In the genomic region with DNA sequence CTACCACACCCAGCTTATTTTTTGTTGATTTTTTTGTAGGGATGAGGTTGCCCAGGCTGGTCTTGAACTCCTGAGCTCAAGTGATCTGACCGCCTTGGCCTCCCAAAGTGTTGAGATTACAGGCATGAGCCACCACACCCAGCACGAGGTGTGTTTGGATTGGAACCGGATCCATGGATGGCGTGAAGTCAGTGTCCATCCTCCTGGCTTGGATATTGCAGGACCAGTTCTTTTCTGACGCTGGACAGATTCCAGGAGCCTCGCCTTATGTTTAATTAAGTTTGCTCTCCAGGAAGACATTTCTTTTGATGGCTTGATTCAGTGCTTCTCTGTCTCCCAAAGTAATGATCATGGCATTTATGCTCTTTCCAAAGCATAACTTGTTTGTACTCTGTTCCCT, we compare ENCODE assay signal across 14 cellular contexts. TPM values are rescaled to one million over a fixed set of nuclear protein-coding genes. Genes with fewer than 3 reads are reported as not detected.
DNase-seq lines count a peak whose midpoint lies in the region; ATAC-seq and TF ChIP-seq lines count a peak whose summit lies in the region.
"Had no signal": no experiment of that assay in that cellular context is flagged by ENCODE, and none has a peak within 500 bp of the region (broad histone marks: within the 10 kb centered on the region; RNA-seq: fewer than 3 reads in every experiment).

No MANE protein-coding gene starts in this region.

- TF ChIP-seq CTCF in PC-3 (conservative IDR thresholded peaks at IDR 0.05; ENCODE audit: low read depth, low read length), result no peak
- no peak for TF ChIP-seq CTCF in mucosa of descending colon (IDR thresholded peaks at IDR 0.05)

- H3K27me3 ChIP-seq in BLaER1 (no peaks in the 10 kb centered on the region), PC-3 (ENCODE audit: low read length) (no peaks in the 10 kb centered on the region)
- no peaks in the 10 kb centered on the region for H3K27me3 ChIP-seq in BLaER1 treated with 17β-estradiol and CSF1 and Interleukin-3, amounts not matched to agents 10 nM and 100 nM

- POLR2A ChIA-PET in PC-3 (lab: Charles Lee; ENCODE audit: unreplicated experiment), result no interaction called here

- no peaks in the 10 kb centered on the region for H3K9me3 Mint-ChIP-seq in stimulated activated naive CD8-positive, alpha-beta T cell treated with anti-CD3 and anti-CD28 coated beads, Interleukin-15, amount 100 ng/mL, for 72 hours
- H3K9me3 Mint-ChIP-seq: H9 had no signal

- H3K4me2 ChIP-seq in BLaER1 (peak overlapping the region; percentile 26; the same call in 1 of the 2 replicates), PC-3 (ENCODE audit: low read length) (no peak overlapping the region)
- peak overlapping the region; percentile 41 to 80 (median 61); a peak in 20 of 22 replicates for H3K4me2 ChIP-seq in BLaER1 treated with 17β-estradiol and CSF1 and Interleukin-3, amounts not matched to agents 10 nM and 100 nM
- H3K4me2 ChIP-seq: A549 had no signal

- intact Hi-C loops in PC-3 (cut with micrococcal nuclease) (no loop called here), mucosa of descending colon (cut with DNase I, micrococcal nuclease) (no loop called here)

- no peak overlapping the region for H2AFZ ChIP-seq in PC-3 (ENCODE audit: low read length)

- no peaks in the 10 kb centered on the region for H3K79me2 ChIP-seq in PC-3 (ENCODE audit: low read length)

- H3K27ac ChIP-seq in BLaER1, result no peak overlapping the region
- H3K27ac ChIP-seq in BLaER1 treated with 17β-estradiol and CSF1 and Interleukin-3, amounts not matched to agents 10 nM and 100 nM, result 0 out of 22 replicates have a peak overlapping the region, but pooled peaks of 1 of the 11 experiments have one; percentile 4
- H3K27ac ChIP-seq in PC-3 (ENCODE audit: low read length), result no peak overlapping the region
- H3K27ac ChIP-seq: A549 had no signal

- H3K4me3 ChIP-seq in BLaER1, result no peak overlapping the region
- no peak overlapping the region for H3K4me3 ChIP-seq in BLaER1 treated with 17β-estradiol and CSF1 and Interleukin-3, amounts not matched to agents 10 nM and 100 nM
- H3K4me3 ChIP-seq in PC-3 (ENCODE audit: low read length), result no peak overlapping the region
- no peak overlapping the region for H3K4me3 ChIP-seq in mucosa of descending colon
- H3K4me3 ChIP-seq: A549 had no signal

- CTCF ChIA-PET in PC-3 (lab: Charles Lee), result no interaction called here

- DNase-seq in PC-3 (peak; percentile 43), mucosa of descending colon (peak in 1 of 3 donors; percentile 24), CD1c-positive myeloid dendritic cell (ENCODE audit: extremely low spot score) (no peak), SHP77 treated with DMSO at 0.1 percent for 48 hours (lab: John Stamatoyannopoulos, UW) (no peak)
- DNase-seq in stimulated activated naive CD8-positive, alpha-beta T cell treated with anti-CD3 and anti-CD28 coated beads, Interleukin-15, amount 100 ng/mL, for 72 hours, result no peak
- DNase-seq: C1 segment of cervical spinal cord; CD4-positive, alpha-beta memory T cell; DMS153; GF-D8; GOT3; H9 had no signal

- ATAC-seq in PC-3, result no peak; the same call in 1 of the 2 replicates
- ATAC-seq in mucosa of descending colon, result peak; percentile 52
- ATAC-seq in stimulated activated naive CD8-positive, alpha-beta T cell treated with anti-CD3 and anti-CD28 coated beads, Interleukin-15, amount 100 ng/mL, for 72 hours, result no peak
- ATAC-seq: A549 had no signal

- H3K4me1 ChIP-seq in BLaER1, result peaks cover 30% of the 10 kb centered on the region
- H3K4me1 ChIP-seq in BLaER1 treated with 17β-estradiol and CSF1 and Interleukin-3, amounts not matched to agents 10 nM and 100 nM, result peaks cover 28 to 37% (median 35%) of the 10 kb centered on the region in 10 experiments
- H3K4me1 ChIP-seq in PC-3 (ENCODE audit: insufficient read depth, low read length), result no peaks in the 10 kb centered on the region; the same call in 1 of the 2 replicates
- H3K4me1 ChIP-seq in mucosa of descending colon (ENCODE audit: low read depth), result no peaks in the 10 kb centered on the region
- H3K4me1 ChIP-seq: A549 had no signal

- H4K20me1 ChIP-seq in BLaER1 (no peaks in the 10 kb centered on the region), PC-3 (ENCODE audit: low read length) (no peaks in the 10 kb centered on the region)
- H4K20me1 ChIP-seq in BLaER1 treated with 17β-estradiol and CSF1 and Interleukin-3, amounts not matched to agents 10 nM and 100 nM, result no peaks in the 10 kb centered on the region

- no peaks in the 10 kb centered on the region for H3K9me2 ChIP-seq in PC-3 (replicated peaks; ENCODE audit: low read length)

- H3K9me3 ChIP-seq in BLaER1 (no peaks in the 10 kb centered on the region), PC-3 (ENCODE audit: low read length) (no peaks in the 10 kb centered on the region), mucosa of descending colon (no peaks in the 10 kb centered on the region)
- no peaks in the 10 kb centered on the region for H3K9me3 ChIP-seq in BLaER1 treated with 17β-estradiol and CSF1 and Interleukin-3, amounts not matched to agents 10 nM and 100 nM (replicated peaks in 1 of 11)
- H3K9me3 ChIP-seq: A549 had no signal

- H3K4me3 Mint-ChIP-seq in stimulated activated naive CD8-positive, alpha-beta T cell treated with anti-CD3 and anti-CD28 coated beads, Interleukin-15, amount 100 ng/mL, for 72 hours, result no peak overlapping the region
- H3K4me3 Mint-ChIP-seq: CD4-positive, alpha-beta memory T cell; H9 had no signal

- H3K9ac ChIP-seq in BLaER1, result no peak overlapping the region
- H3K9ac ChIP-seq in BLaER1 treated with 17β-estradiol and CSF1 and Interleukin-3, amounts not matched to agents 10 nM and 100 nM, result no peak overlapping the region
- H3K9ac ChIP-seq in PC-3 (ENCODE audit: low read length), result no peak overlapping the region

- H3F3A ChIP-seq in PC-3 (ENCODE audit: low read length, unreplicated experiment), result no peaks in the 10 kb centered on the region

- peaks cover 33% of the 10 kb centered on the region for H3K27me3 Mint-ChIP-seq in stimulated activated naive CD8-positive, alpha-beta T cell treated with anti-CD3 and anti-CD28 coated beads, Interleukin-15, amount 100 ng/mL, for 72 hours

- no peaks in the 10 kb centered on the region for H3K4me1 Mint-ChIP-seq in stimulated activated naive CD8-positive, alpha-beta T cell treated with anti-CD3 and anti-CD28 coated beads, Interleukin-15, amount 100 ng/mL, for 72 hours
- H3K4me1 Mint-ChIP-seq: CD4-positive, alpha-beta memory T cell had no signal

- no peaks in the 10 kb centered on the region for H3K36me3 ChIP-seq in BLaER1
- no peaks in the 10 kb centered on the region for H3K36me3 ChIP-seq in BLaER1 treated with 17β-estradiol and CSF1 and Interleukin-3, amounts not matched to agents 10 nM and 100 nM
- H3K36me3 ChIP-seq in PC-3 (ENCODE audit: low read depth, low read length), result no peaks in the 10 kb centered on the region
- H3K36me3 ChIP-seq in mucosa of descending colon (ENCODE audit: low read depth), result no peaks in the 10 kb centered on the region

- H3K27ac Mint-ChIP-seq in stimulated activated naive CD8-positive, alpha-beta T cell treated with anti-CD3 and anti-CD28 coated beads, Interleukin-15, amount 100 ng/mL, for 72 hours, result no peak overlapping the region
- H3K27ac Mint-ChIP-seq: CD4-positive, alpha-beta memory T cell; H9 had no signal

- BruUV-seq in PC-3 (replicated peaks; lab: Mats Ljungman, UMichigan), result no TSS peak

RNA-seq across cellular contexts. Expression of gene RFXAP, which starts 14.4 kb away (rescaled TPM):
- total RNA-seq in PC-3 (2014; rRNA removed) (1.2 and 2.8 TPM in 2 replicates), mucosa of descending colon (1 to 10 TPM; 5.0 to 6.3 (median 5.9) TPM)
